ENCODE assay signal across 10 cellular contexts in the genomic region with DNA sequence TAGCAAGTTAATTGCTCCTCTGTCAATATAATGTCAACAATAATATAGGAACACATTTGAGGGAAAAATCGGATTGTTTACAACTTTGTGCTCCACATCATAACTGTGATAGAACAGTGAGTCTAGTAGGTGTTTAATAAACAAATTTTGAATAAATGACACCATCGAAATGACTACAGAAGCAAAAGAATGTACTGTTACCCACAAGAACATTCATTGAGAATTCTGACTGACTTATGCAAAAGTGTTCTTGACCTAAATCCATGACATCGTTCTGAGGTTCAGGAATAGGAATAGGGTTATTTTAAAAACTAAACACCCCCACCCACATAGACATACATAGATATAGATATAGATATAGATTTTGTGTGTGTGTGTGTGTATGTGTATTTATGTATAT. TPM values are rescaled to one million over a fixed set of nuclear protein-coding genes. Genes with fewer than 3 reads are reported as not detected.
"Had no signal": no experiment of that assay in that cellular context is flagged by ENCODE, and none has a peak within 500 bp of the region (broad histone marks: within the 10 kb centered on the region; RNA-seq: fewer than 3 reads in every experiment).

No MANE protein-coding gene starts in this region.

- H3K4me3 Mint-ChIP-seq: GM23338, H9, IgD-negative memory B cell had no signal

- H3K27ac Mint-ChIP-seq: H9, IgD-negative memory B cell had no signal

- H3K27me3 Mint-ChIP-seq: IgD-negative memory B cell had no signal

- H3K9me3 Mint-ChIP-seq: GM23338, H9, IgD-negative memory B cell had no signal

- DNase-seq: H9, HCEC 1CT, KBM-7 had no signal

- FAIRE-seq: H1, H54, HepG2 had no signal

- H3K4me1 Mint-ChIP-seq: IgD-negative memory B cell had no signal

- H3K4me2 ChIP-seq: GM23338 had no signal

- H3K27ac ChIP-seq: HL-60 had no signal

- H3K36me3 Mint-ChIP-seq: IgD-negative memory B cell had no signal

- H3K4me3 ChIP-seq: GM23338 had no signal

- H2AFZ ChIP-seq: GM23338 had no signal

RNA-seq across cellular contexts. Expression of a gene that starts 8.4 kb away (rescaled TPM):
- total RNA-seq: HepG2, HT1080 had no signal
- polyA plus RNA-seq: HepG2, IgD-negative memory B cell had no signal
